Comparison of ENCODE assay signal across 8 cellular contexts in genomic region chrX:135974279-135974856, GRCh38. TPM values are rescaled to one million over a fixed set of nuclear protein-coding genes. Genes with fewer than 3 reads are reported as not detected.
A peak's percentile ranks its signal among the peaks of the same experiment; 100 is the strongest.
DNase-seq lines count a peak whose midpoint lies in the region; ATAC-seq and TF ChIP-seq lines count a peak whose summit lies in the region.

No MANE protein-coding gene starts in this region.

- H3K36me3 Mint-ChIP-seq in mesothelial cell of epicardium: no peaks in the 10 kb centered on the region

- peaks cover 4% of the 10 kb centered on the region for H3K4me1 ChIP-seq in effector memory CD4-positive, alpha-beta T cell (ENCODE audit: control insufficient read depth, insufficient read depth, low read length, poor library complexity, severe bottlenecking)

- DNase-seq in EL (peak; percentile 64), NB4 (ENCODE audit: low read depth) (peak; percentile 80), mesothelial cell of epicardium (ENCODE audit: low spot score in 2 of 2, unreplicated experiment in 2 of 2) (peak; percentile 54 to 69)
- DNase-seq in activated CD4-positive, alpha-beta T cell treated with anti-CD3 and anti-CD28 coated beads, Interleukin-2, amount 50 U/mL, for 24 hours (ENCODE audit: low read depth in 1 of 2, low spot score in 1 of 2): peak; percentile 33 to 51
- DNase-seq in effector memory CD4-positive, alpha-beta T cell: peak in 2 of 3 donors; percentile 65 to 73
- peak; percentile 33 to 46 for DNase-seq in stimulated activated CD8-positive, alpha-beta memory T cell treated with anti-CD3 and anti-CD28 coated beads, Interleukin-15, amount 100 ng/mL, for 48 hours (ENCODE audit: low read depth in 2 of 2)

- TF ChIP-seq CTCF in NB4 (IDR thresholded peaks at IDR 0.05; ENCODE audit: low read depth, low read length): no peak
- no peak for TF ChIP-seq CTCF in mesothelial cell of epicardium (IDR thresholded peaks at IDR 0.05; ENCODE audit: unreplicated experiment)

- H3K4me1 Mint-ChIP-seq in mesothelial cell of epicardium: peaks cover 16% of the 10 kb centered on the region

- peak overlapping the region; percentile 50 for H3K4me3 ChIP-seq in NB4 (ENCODE audit: low read depth, low read length)
- peak overlapping the region; percentile 46 for H3K4me3 ChIP-seq in effector memory CD4-positive, alpha-beta T cell (ENCODE audit: insufficient read depth, low read depth, low read length, poor library complexity, severe bottlenecking)

- TF ChIP-seq POLR2A in NB4 (IDR thresholded peaks at IDR 0.05; ENCODE audit: extremely low read depth, insufficient read length): no peak

- H3K27ac ChIP-seq in effector memory CD4-positive, alpha-beta T cell (ENCODE audit: insufficient read depth, low read length, poor library complexity, severe bottlenecking): no peak overlapping the region

- no peak for ATAC-seq in HG03432 (IDR thresholded peaks at IDR 0.05; ENCODE audit: unreplicated experiment)
- ATAC-seq in GM18520 (IDR thresholded peaks at IDR 0.05; ENCODE audit: unreplicated experiment): no peak

- H3K27me3 ChIP-seq in effector memory CD4-positive, alpha-beta T cell (replicated peaks; ENCODE audit: control insufficient read depth, insufficient read depth, low read length, poor library complexity, severe bottlenecking): no peaks in the 10 kb centered on the region

- H3K36me3 ChIP-seq in effector memory CD4-positive, alpha-beta T cell (ENCODE audit: control insufficient read depth, insufficient read depth, low read length): no peaks in the 10 kb centered on the region

- H3K4me3 Mint-ChIP-seq in mesothelial cell of epicardium: peak overlapping the region; percentile 67

- H3K27ac Mint-ChIP-seq in mesothelial cell of epicardium: peak overlapping the region; percentile 70

- peaks cover 21% of the 10 kb centered on the region for H3K9me3 Mint-ChIP-seq in mesothelial cell of epicardium

- H3K27me3 Mint-ChIP-seq in mesothelial cell of epicardium (ENCODE audit: low read depth): no peaks in the 10 kb centered on the region

- no peaks in the 10 kb centered on the region for H3K9me3 ChIP-seq in effector memory CD4-positive, alpha-beta T cell (ENCODE audit: control insufficient read depth, low read length)

RNA-seq across cellular contexts. Expression of gene MMGT1, which starts 0.6 kb away (rescaled TPM):
- 16.7 to 17.6 TPM (median 16.9 TPM) in 3 replicates for total RNA-seq in mesothelial cell of epicardium

RNA-seq across cellular contexts. Expression of gene SLC9A6, which starts 10.9 kb away (rescaled TPM):
- 14.1 to 16.5 TPM (median 14.6 TPM) in 3 replicates for total RNA-seq in mesothelial cell of epicardium
